ENCODE assay signal across 27 cellular contexts in the genomic region with DNA sequence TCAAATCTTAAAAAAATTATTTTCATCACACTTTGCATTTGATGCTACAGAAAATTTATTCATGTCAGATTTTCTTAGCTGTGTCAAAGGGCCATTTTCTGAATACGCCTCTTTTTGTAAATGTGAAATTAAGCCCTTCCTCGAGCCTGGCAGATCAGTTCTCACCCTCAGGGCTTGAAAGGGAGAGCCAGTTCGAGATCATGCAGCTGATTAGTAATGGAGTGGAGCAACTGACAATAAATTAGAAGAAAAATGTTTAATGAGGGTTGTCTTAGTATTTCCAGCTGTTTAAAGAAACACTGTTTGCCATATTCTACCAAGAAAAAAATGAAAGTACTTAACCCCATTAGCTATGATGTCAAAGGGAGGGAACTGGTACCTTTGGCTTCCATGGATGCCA. TPM values are rescaled to one million over a fixed set of nuclear protein-coding genes. Genes with fewer than 3 reads are reported as not detected.
"Had no signal": no experiment of that assay in that cellular context is flagged by ENCODE, and none has a peak within 500 bp of the region (broad histone marks: within the 10 kb centered on the region; RNA-seq: fewer than 3 reads in every experiment).

No MANE protein-coding gene starts in this region.

- H3K27me3 ChIP-seq: brain microvascular endothelial cell, cardiac muscle cell, SJSA1 had no signal

- H3K4me3 ChIP-seq: cardiac muscle cell, SJSA1 had no signal

- H3K9me3 ChIP-seq: SJSA1 had no signal

- H3K36me3 ChIP-seq: brain microvascular endothelial cell, cardiac muscle cell, SJSA1 had no signal

- H3K27ac ChIP-seq: brain microvascular endothelial cell, cardiac muscle cell, SJSA1 had no signal

- ATAC-seq: activated CD8-positive, alpha-beta memory T cell treated with anti-CD3 and anti-CD28 coated beads, Interleukin-2, amount 10 ng/mL, durations not matched to agents 7 days and 5 days; activated T-cell treated with anti-CD3 and anti-CD28 coated beads, Interleukin-2, amount 50 U/mL, for 4 hours; Right ventricle myocardium inferior; T-cell had no signal

- DNase-seq: activated B cell treated with CpG ODN at 0.5 μM for 24 hours; activated CD4-positive, alpha-beta T cell treated with anti-CD3 and anti-CD28 coated beads for 1 hour; activated CD4-positive, alpha-beta T cell treated with anti-CD3 and anti-CD28 coated beads, Interleukin-2, amount 10 ng/mL, durations not matched to agents 24 days and 14 days; activated CD4-positive, alpha-beta T cell treated with anti-CD3 and anti-CD28 coated beads, Interleukin-2, amount 50 U/mL, for 48 hours; activated CD8-positive, alpha-beta memory T cell treated with anti-CD3 and anti-CD28 coated beads, Interleukin-2, amount 10 ng/mL, durations not matched to agents 7 days and 5 days; activated effector memory CD4-positive, alpha-beta T cell treated with anti-CD3 and anti-CD28 coated beads, Interleukin-2, amount 50 U/mL, for 16 hours; activated naive CD4-positive, alpha-beta T cell treated with anti-CD3 and anti-CD28 coated beads for 36 hours; activated T-cell treated with anti-CD3 and anti-CD28 coated beads, Interleukin-2, amount 50 U/mL, for 4 hours; brain microvascular endothelial cell; Karpas-422; NCI-H1048; NCI-H146; NCI-H187 treated with DMSO at 0.1 percent for 48 hours; NCI-H2081 treated with DMSO at 0.1 percent for 48 hours; NCI-H2171; NCI-H2227 treated with DMSO at 0.1 percent for 48 hours; NCI-H446 treated with DMSO at 0.1 percent for 48 hours; NCI-H524 treated with DMSO at 0.1 percent for 48 hours; NCI-H774; RPMI8226; T-cell; T-helper 2 cell; T1000 had no signal

- H3K4me1 ChIP-seq: SJSA1 had no signal

RNA-seq across cellular contexts. Expression of a gene that starts 28.7 kb away (rescaled TPM):
- total RNA-seq: activated B cell treated with CpG ODN at 0.5 μM for 24 hours; activated CD4-positive, alpha-beta T cell treated with anti-CD3 and anti-CD28 coated beads, Interleukin-2, amount 10 ng/mL, durations not matched to agents 24 days and 14 days; activated CD8-positive, alpha-beta memory T cell treated with anti-CD3 and anti-CD28 coated beads, Interleukin-2, amount 10 ng/mL, durations not matched to agents 7 days and 5 days; activated naive CD4-positive, alpha-beta T cell treated with anti-CD3 and anti-CD28 coated beads for 36 hours; OCI-LY7 had no signal
